ENCODE assay signal across 8 cellular contexts in the genomic region with DNA sequence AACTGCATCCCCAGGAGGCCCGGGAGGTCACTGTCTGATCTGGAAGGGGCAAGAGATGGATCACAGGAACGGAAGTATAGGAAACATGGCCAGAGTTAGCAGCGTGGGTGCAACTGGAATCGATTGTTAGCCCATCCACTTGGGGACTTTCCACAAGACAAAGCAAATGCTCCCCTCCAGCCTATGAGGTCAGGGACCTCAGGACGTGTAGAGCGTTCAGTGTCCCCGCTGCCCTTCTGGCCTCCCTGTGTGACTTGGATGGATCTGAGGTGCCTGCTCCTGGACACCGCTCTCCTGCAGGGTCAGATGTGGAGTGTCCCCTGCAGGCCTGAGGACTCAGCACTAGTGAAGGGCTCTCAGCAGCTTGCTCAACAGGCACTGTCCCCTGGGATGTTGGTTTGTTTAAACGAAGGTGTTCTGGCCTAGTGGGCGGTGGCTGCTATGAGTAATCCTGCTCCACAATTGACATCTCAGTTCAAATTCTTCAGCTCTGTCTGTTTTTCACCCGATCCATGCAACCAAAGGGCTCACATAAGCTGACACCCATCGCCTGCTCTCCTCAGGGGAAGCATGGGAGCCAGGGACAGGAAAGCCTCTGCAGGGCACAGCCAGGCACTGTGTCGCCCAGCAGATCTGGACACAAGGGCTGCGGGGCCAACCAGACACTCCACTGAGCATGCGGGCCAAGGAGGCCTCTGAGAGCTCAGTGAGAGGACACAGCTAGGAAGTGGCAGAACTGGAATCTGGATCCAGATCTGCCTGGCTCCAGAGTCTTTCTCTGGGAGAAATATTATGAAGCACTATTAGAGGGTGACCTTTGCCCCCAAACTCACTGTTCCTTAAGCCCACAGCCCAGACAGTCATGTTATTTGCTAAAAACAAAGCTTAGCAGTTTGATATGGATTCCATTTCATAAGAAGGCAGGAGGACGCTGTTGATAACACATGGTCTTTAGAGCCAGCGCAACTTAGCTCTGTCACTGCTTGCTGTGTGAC.
DNase-seq lines count a peak whose midpoint lies in the region; ATAC-seq and TF ChIP-seq lines count a peak whose summit lies in the region.

No MANE protein-coding gene starts in this region.

- no peaks in the 10 kb centered on the region for H3K9me3 ChIP-seq in heart right ventricle

- no peak overlapping the region for H3K4me3 Mint-ChIP-seq in activated CD8-positive, alpha-beta memory T cell treated with anti-CD3 and anti-CD28 coated beads, Interleukin-2, amount 10 ng/mL, durations not matched to agents 7 days and 5 days

- no peak for TF ChIP-seq CTCF in heart right ventricle (IDR thresholded peaks at IDR 0.05)

- 59 to 69% methylated on average over 17 of the region's 17 CpGs for WGBS in heart right ventricle, 2 donors

- no peaks in the 10 kb centered on the region for H3K36me3 ChIP-seq in heart right ventricle

- peak; percentile 45 for ATAC-seq in activated CD8-positive, alpha-beta memory T cell treated with anti-CD3 and anti-CD28 coated beads, Interleukin-2, amount 10 ng/mL, durations not matched to agents 7 days and 5 days
- ATAC-seq in HG02840 (IDR thresholded peaks at IDR 0.05; ENCODE audit: low FRiP score, unreplicated experiment) (peak; percentile 91), heart right ventricle (peak; percentile 34 to 79 (median 62)), left colon (no peak)

- no peak for DNase-seq in activated CD8-positive, alpha-beta memory T cell treated with anti-CD3 and anti-CD28 coated beads, Interleukin-2, amount 10 ng/mL, durations not matched to agents 7 days and 5 days
- DNase-seq in activated CD8-positive, alpha-beta memory T cell treated with anti-CD3 and anti-CD28 coated beads for 24 hours, result no peak
- DNase-seq in OCI-M2 (lab: John Stamatoyannopoulos, UW; ENCODE audit: unreplicated experiment) (peak; percentile 16), heart right ventricle (peak; percentile 34 to 37), substantia nigra (lab: John Stamatoyannopoulos, UW) (peak in 2 of 49 donors; percentile 23 to 37), left colon (no peak), hippocampal formation (lab: John Stamatoyannopoulos, UW) (no peak)

- H3K36me3 Mint-ChIP-seq in activated CD8-positive, alpha-beta memory T cell treated with anti-CD3 and anti-CD28 coated beads, Interleukin-2, amount 10 ng/mL, durations not matched to agents 7 days and 5 days, result no peaks in the 10 kb centered on the region

- H3K27me3 Mint-ChIP-seq in activated CD8-positive, alpha-beta memory T cell treated with anti-CD3 and anti-CD28 coated beads, Interleukin-2, amount 10 ng/mL, durations not matched to agents 7 days and 5 days, result peaks cover 8% of the 10 kb centered on the region

- H3K27ac ChIP-seq in heart right ventricle, result peak overlapping the region; percentile 28 to 88 (median 73)
- H3K27ac ChIP-seq in substantia nigra (ENCODE audit: low read depth, low read length, poor library complexity, severe bottlenecking), result peak overlapping the region; percentile 66

- H3K9me3 Mint-ChIP-seq in activated CD8-positive, alpha-beta memory T cell treated with anti-CD3 and anti-CD28 coated beads, Interleukin-2, amount 10 ng/mL, durations not matched to agents 7 days and 5 days (ENCODE audit: low read depth), result no peaks in the 10 kb centered on the region

- H3K4me1 ChIP-seq in heart right ventricle, result peaks cover 26 to 70% (median 47%) of the 10 kb centered on the region in 9 donors

- H3K27me3 ChIP-seq in heart right ventricle, result no peaks in the 10 kb centered on the region

- peak overlapping the region; percentile 12 for H3K27ac Mint-ChIP-seq in activated CD8-positive, alpha-beta memory T cell treated with anti-CD3 and anti-CD28 coated beads, Interleukin-2, amount 10 ng/mL, durations not matched to agents 7 days and 5 days

- CTCF ChIA-PET in activated CD8-positive, alpha-beta memory T cell treated with anti-CD3 and anti-CD28 coated beads, Interleukin-2, amount 10 ng/mL, durations not matched to agents 7 days and 5 days (lab: Charles Lee), result no interaction called here

- peaks cover 2% of the 10 kb centered on the region for H3K4me1 Mint-ChIP-seq in activated CD8-positive, alpha-beta memory T cell treated with anti-CD3 and anti-CD28 coated beads, Interleukin-2, amount 10 ng/mL, durations not matched to agents 7 days and 5 days

- no peak overlapping the region for H3K4me3 ChIP-seq in heart right ventricle

- intact Hi-C loops in heart right ventricle (cut with DNase I) (loop anchor here in 6 of 10 donors (2.0 to 10.0 kb wide), 10 partner anchors 37 to 112 kb away; no protein-coding TSS in a partner anchor), left colon (cut with DNase I, micrococcal nuclease) (no loop called here)

Comparison
In these comparisons a context has a peak if more than half of its experiments do, and no peak if none do; other contexts are left out.
1. DNase-seq: peak in OCI-M2 (single experiment) and heart right ventricle (2 of 2); none in activated CD8-positive, alpha-beta memory T cell treated with anti-CD3 and anti-CD28 coated beads, Interleukin-2, amount 10 ng/mL, durations not matched to agents 7 days and 5 days (single experiment), activated CD8-positive, alpha-beta memory T cell treated with anti-CD3 and anti-CD28 coated beads for 24 hours (single experiment), left colon (0 of 2) and hippocampal formation (0 of 2).
2. intact Hi-C loops: an anchor here in heart right ventricle (2.0 to 10.0 kb wide); none called in left colon.